Comparison of ENCODE assay signal across 31 cellular contexts in the genomic region with DNA sequence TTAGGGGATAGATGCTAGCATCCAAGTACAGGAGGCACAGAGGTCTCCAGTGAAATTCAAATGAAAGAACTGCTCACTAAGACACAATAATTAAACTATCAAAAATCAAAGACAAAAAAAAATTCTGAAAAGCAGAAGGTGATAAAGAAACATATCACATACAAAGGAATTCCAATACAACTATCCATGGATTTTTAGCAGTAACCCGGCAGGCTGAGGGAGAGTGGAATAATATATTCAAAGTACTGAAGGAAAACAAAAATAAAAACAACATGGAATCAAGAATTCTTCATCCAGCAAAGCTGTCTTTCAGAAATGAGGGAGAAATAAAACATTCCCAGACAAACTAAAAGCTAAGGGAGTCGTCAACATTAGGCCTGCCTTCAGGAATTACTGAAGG.
"Had no signal": no experiment of that assay in that cellular context is flagged by ENCODE, and none has a peak within 500 bp of the region (broad histone marks: within the 10 kb centered on the region; RNA-seq: fewer than 3 reads in every experiment).

No MANE protein-coding gene starts in this region.

- H3K9me3 ChIP-seq: ovary, suprapubic skin, testis, upper lobe of right lung had no signal

- H3K27ac ChIP-seq: neural progenitor cell, ovary, parathyroid adenoma, psoas muscle, skin epidermis, spleen, suprapubic skin, testis, tibial artery, transverse colon, upper lobe of right lung, uterus had no signal

- H3K4me1 Mint-ChIP-seq: nephron; neural progenitor cell; stimulated activated memory B cell treated with anti-CD40 and anti-IgM and Interleukin-4, amounts not matched to agents 10 μg/mL and 1 μg/mL and 100 μg/mL, for 72 hours; stimulated activated naive CD8-positive, alpha-beta T cell treated with anti-CD3 and anti-CD28 coated beads, Interleukin-15, amount 100 ng/mL, for 72 hours had no signal

- H3K27ac Mint-ChIP-seq: nephron; neural progenitor cell; progenitor cell of endocrine pancreas; stimulated activated memory B cell treated with anti-CD40 and anti-IgM and Interleukin-4, amounts not matched to agents 10 μg/mL and 1 μg/mL and 100 μg/mL, for 72 hours; type B pancreatic cell had no signal

- H2AFZ ChIP-seq: neural progenitor cell, parathyroid adenoma had no signal

- ATAC-seq: natural killer cell; psoas muscle; right cardiac atrium; sciatic nerve; stimulated activated memory B cell treated with anti-CD40 and anti-IgM and Interleukin-4, amounts not matched to agents 10 μg/mL and 1 μg/mL and 100 μg/mL, for 72 hours; stimulated activated naive CD8-positive, alpha-beta T cell treated with anti-CD3 and anti-CD28 coated beads, Interleukin-15, amount 100 ng/mL, for 72 hours; stimulated activated naive CD8-positive, alpha-beta T cell treated with anti-CD3 and anti-CD28 coated beads, Interleukin-15, Interleukin-2, amounts not matched to agents 100 U/mL and 50 U/mL, for 24 hours; upper lobe of right lung had no signal

- H3K27me3 Mint-ChIP-seq: progenitor cell of endocrine pancreas; stimulated activated naive CD8-positive, alpha-beta T cell treated with anti-CD3 and anti-CD28 coated beads, Interleukin-15, amount 100 ng/mL, for 72 hours; type B pancreatic cell had no signal

- H3K36me3 ChIP-seq: neural progenitor cell, ovary, uterus had no signal

- H3K4me3 ChIP-seq: neural progenitor cell, ovary, psoas muscle, skin epidermis, smooth muscle cell, spleen, suprapubic skin, testis, tibial artery, transverse colon, upper lobe of right lung, uterus had no signal

- H3K79me2 ChIP-seq: parathyroid adenoma had no signal

- H3K4me2 ChIP-seq: neural progenitor cell, smooth muscle cell had no signal

- H3K27me3 ChIP-seq: neural progenitor cell, ovary, spleen, suprapubic skin, testis, tibial artery, transverse colon, upper lobe of right lung, uterus had no signal

- H3K4me1 ChIP-seq: neural progenitor cell, parathyroid adenoma, psoas muscle, spleen, suprapubic skin, testis, tibial artery, transverse colon, upper lobe of right lung, uterus had no signal

- H3K4me3 Mint-ChIP-seq: natural killer cell; nephron; neural progenitor cell; stimulated activated memory B cell treated with anti-CD40 and anti-IgM and Interleukin-4, amounts not matched to agents 10 μg/mL and 1 μg/mL and 100 μg/mL, for 72 hours; stimulated activated naive CD8-positive, alpha-beta T cell treated with anti-CD3 and anti-CD28 coated beads, Interleukin-15, amount 100 ng/mL, for 72 hours; type B pancreatic cell had no signal

- DNase-seq: natural killer cell; occipital lobe; ovary; posterior cingulate gyrus; psoas muscle; right cardiac atrium; spleen; stimulated activated CD4-positive, alpha-beta T cell treated with anti-CD3 and anti-CD28 coated beads, Interleukin-12 subunit alpha, Interleukin-12 subunit beta, amount 100 ng/mL, for 4 hours; stimulated activated CD4-positive, alpha-beta T cell treated with anti-CD3 and anti-CD28 coated beads, Interleukin-1b, Interleukin-23, amount 100 ng/mL, for 48 hours; stimulated activated CD4-positive, alpha-beta T cell treated with anti-CD3 and anti-CD28 coated beads, Interleukin-4, amount 100 ng/mL, for 1 hour; stimulated activated CD4-positive, alpha-beta T cell treated with anti-CD3 and anti-CD28 coated beads, Interleukin-4, amount 100 ng/mL, for 4 hours; stimulated activated CD8-positive, alpha-beta memory T cell treated with anti-CD3 and anti-CD28 coated beads, Interleukin-4, amount 100 ng/mL, for 48 hours; stimulated activated naive CD4-positive, alpha-beta T cell; stimulated activated naive CD8-positive, alpha-beta T cell treated with anti-CD3 and anti-CD28 coated beads, Interleukin-15, amount 100 ng/mL, for 72 hours; stimulated activated naive CD8-positive, alpha-beta T cell treated with anti-CD3 and anti-CD28 coated beads, Interleukin-15, Interleukin-2, amounts not matched to agents 100 U/mL and 50 U/mL, for 24 hours; substantia nigra; testis; tibial artery; transverse colon; upper lobe of right lung; uterus had no signal

- H3K9ac ChIP-seq: neural progenitor cell, parathyroid adenoma had no signal
